Comparison of ENCODE assay signal across 8 cellular contexts in the genomic region with DNA sequence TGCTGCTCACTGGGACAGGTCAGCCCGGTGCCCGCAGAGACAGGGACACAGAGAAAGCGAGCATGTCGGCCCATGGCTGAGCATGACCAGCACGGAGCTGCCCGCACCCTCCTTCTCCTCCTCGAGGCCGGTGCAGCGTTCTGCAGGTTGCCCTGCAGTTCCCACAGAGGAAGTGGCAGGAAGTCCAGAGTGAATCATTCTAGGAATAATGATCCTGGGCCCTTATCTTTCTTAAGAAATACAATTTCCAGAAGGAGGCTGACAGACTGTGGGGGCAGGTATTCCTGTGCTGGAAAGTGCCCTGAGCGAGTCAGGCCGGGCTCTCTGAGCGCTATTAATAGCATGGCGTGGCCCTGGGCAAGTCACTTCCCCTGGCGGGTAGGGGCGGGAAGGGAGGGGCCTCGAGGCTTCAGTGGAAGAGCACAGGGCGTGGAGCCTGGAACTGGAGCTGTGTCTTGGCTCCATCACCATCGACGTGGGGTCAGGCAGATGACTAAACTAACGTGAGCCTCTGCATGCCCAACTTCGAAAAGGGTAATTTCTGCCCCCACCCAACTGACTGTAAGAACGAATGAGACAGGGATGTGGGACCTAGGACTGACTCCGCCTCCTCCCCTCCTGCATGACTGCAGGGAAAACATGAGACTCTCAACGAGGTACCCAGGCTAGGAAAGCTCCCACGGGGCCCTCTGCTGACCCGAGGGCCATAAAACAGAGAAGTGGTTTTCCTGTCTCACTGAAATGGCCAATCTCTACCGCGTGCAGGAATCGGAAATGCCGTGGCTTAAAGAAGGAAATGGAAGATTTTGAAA. TPM values are rescaled to one million over a fixed set of nuclear protein-coding genes. Genes with fewer than 3 reads are reported as not detected.
A peak's percentile ranks its signal among the peaks of the same experiment; 100 is the strongest.
DNase-seq lines count a peak whose midpoint lies in the region; ATAC-seq and TF ChIP-seq lines count a peak whose summit lies in the region.

No MANE protein-coding gene starts in this region.

- no peaks in the 10 kb centered on the region for H3K27me3 Mint-ChIP-seq in activated T-cell treated with anti-CD3 and anti-CD28 coated beads, Interleukin-2, amount 50 U/mL, for 4 hours (ENCODE audit: low read depth)

- peak overlapping the region; percentile 72 for H3K4me3 Mint-ChIP-seq in activated T-cell treated with anti-CD3 and anti-CD28 coated beads, Interleukin-2, amount 50 U/mL, for 4 hours

- no peak overlapping the region for H3K27ac ChIP-seq in foreskin keratinocyte

- peaks cover 71% of the 10 kb centered on the region for H3K4me1 Mint-ChIP-seq in activated T-cell treated with anti-CD3 and anti-CD28 coated beads, Interleukin-2, amount 50 U/mL, for 4 hours (ENCODE audit: low read depth)

- H3K36me3 Mint-ChIP-seq in activated T-cell treated with anti-CD3 and anti-CD28 coated beads, Interleukin-2, amount 50 U/mL, for 4 hours (ENCODE audit: insufficient read depth): peaks cover 13% of the 10 kb centered on the region

- intact Hi-C loops in posterior vena cava (cut with DNase I): loop anchor here in 1 of 2 donors (10.0 kb wide), 1 partner anchor 62 kb away; no protein-coding TSS in a partner anchor

- peak; percentile 39 for TF ChIP-seq CTCF in foreskin keratinocyte (conservative IDR thresholded peaks at IDR 0.05)

- DNase-seq in GM03348 (ENCODE audit: low spot score) (peak; percentile 73), NCI-H69 (lab: John Stamatoyannopoulos, UW) (peak; percentile 33), foreskin keratinocyte (peak; percentile 83 to 84), posterior vena cava (ENCODE audit: low spot score) (peak; percentile 95), GOT3 (lab: John Stamatoyannopoulos, UW) (no peak), middle frontal gyrus (ENCODE audit: extremely low spot score, low spot score) (no peak), NCI-H446 treated with DMSO at 0.1 percent for 48 hours (lab: John Stamatoyannopoulos, UW) (no peak)
- peak; percentile 52 for DNase-seq in activated T-cell treated with anti-CD3 and anti-CD28 coated beads, Interleukin-2, amount 50 U/mL, for 4 hours

- H3K9me3 Mint-ChIP-seq in activated T-cell treated with anti-CD3 and anti-CD28 coated beads, Interleukin-2, amount 50 U/mL, for 4 hours: no peaks in the 10 kb centered on the region

- H3K27me3 ChIP-seq in foreskin keratinocyte: no peaks in the 10 kb centered on the region

- peaks cover 6% of the 10 kb centered on the region for H3K4me1 ChIP-seq in foreskin keratinocyte

- ATAC-seq in activated T-cell treated with anti-CD3 and anti-CD28 coated beads, Interleukin-2, amount 50 U/mL, for 4 hours: peak; percentile 82 to 84
- ATAC-seq in foreskin keratinocyte: peak; percentile 74

RNA-seq across cellular contexts. Expression of a gene that starts 9.8 kb away (rescaled TPM):
- total RNA-seq in activated T-cell treated with anti-CD3 and anti-CD28 coated beads, Interleukin-2, amount 50 U/mL, for 4 hours: 10 to 100 TPM; 11.7 to 16.7 (median 16.2) TPM
- total RNA-seq in foreskin keratinocyte (4.1 and 10.7 TPM in 2 replicates), posterior vena cava (10 to 100 TPM; 23.7 to 36.5 TPM)
- polyA plus RNA-seq in foreskin keratinocyte: 4.8 and 12.2 TPM in 2 replicates

RNA-seq across cellular contexts. Expression of a gene that starts 50.1 kb away (rescaled TPM):
- 100 to 1,000 TPM; 103 to 131 (median 121) TPM for total RNA-seq in activated T-cell treated with anti-CD3 and anti-CD28 coated beads, Interleukin-2, amount 50 U/mL, for 4 hours
- 36.4 and 37.9 TPM in 2 replicates for total RNA-seq in foreskin keratinocyte
- 39.8 and 44.7 TPM in 2 replicates for polyA plus RNA-seq in foreskin keratinocyte
- total RNA-seq in posterior vena cava: 10 to 100 TPM; 20.8 to 21.4 TPM

RNA-seq across cellular contexts. Expression of a gene that starts 54.5 kb away (rescaled TPM):
- under 1 TPM in 1 of 3 donors, not detected in 2; 0.28 TPM for total RNA-seq in activated T-cell treated with anti-CD3 and anti-CD28 coated beads, Interleukin-2, amount 50 U/mL, for 4 hours
- total RNA-seq in foreskin keratinocyte (not detected in 2 replicates), posterior vena cava (under 1 TPM in 1 of 2 donors, not detected in 1; 0.14 TPM)
- polyA plus RNA-seq in foreskin keratinocyte: not detected in 2 replicates

Comparison
In these comparisons a context has a peak if more than half of its experiments do, and no peak if none do; other contexts are left out.
1. DNase-seq: peak in GM03348 (single experiment), NCI-H69 (single experiment), activated T-cell treated with anti-CD3 and anti-CD28 coated beads, Interleukin-2, amount 50 U/mL, for 4 hours (single experiment), foreskin keratinocyte (2 of 2) and posterior vena cava (single experiment); none in GOT3 (single experiment), middle frontal gyrus (single experiment) and NCI-H446 treated with DMSO at 0.1 percent for 48 hours (single experiment).